21 cellular contexts compared by ENCODE assay signal in genomic region chr1:222373216-222373615, GRCh38.
DNase-seq lines count a peak whose midpoint lies in the region; ATAC-seq and TF ChIP-seq lines count a peak whose summit lies in the region.
"Had no signal": no experiment of that assay in that cellular context is flagged by ENCODE, and none has a peak within 500 bp of the region (broad histone marks: within the 10 kb centered on the region; RNA-seq: fewer than 3 reads in every experiment).

No MANE protein-coding gene starts in this region.

- no peak for TF ChIP-seq CTCF in foreskin fibroblast (IDR thresholded peaks at IDR 0.05; ENCODE audit: low read depth, low read length)

- ATAC-seq in GM18870 (IDR thresholded peaks at IDR 0.05; ENCODE audit: unreplicated experiment) (peak; percentile 91), GM21576 (IDR thresholded peaks at IDR 0.05; ENCODE audit: unreplicated experiment) (peak; percentile 63), HG03175 (IDR thresholded peaks at IDR 0.05; ENCODE audit: unreplicated experiment) (peak; percentile 74), HG02678 (IDR thresholded peaks at IDR 0.05; ENCODE audit: unreplicated experiment) (no peak), HG03095 (IDR thresholded peaks at IDR 0.05; ENCODE audit: unreplicated experiment) (no peak)
- ATAC-seq: body of pancreas; effector memory CD8-positive, alpha-beta T cell; left ventricle myocardium superior had no signal

- peak; percentile 24 for DNase-seq in SK-MEL-5 (ENCODE audit: low read depth, low spot score)
- DNase-seq in foreskin fibroblast = no peak
- no peak for DNase-seq in SW480 (ENCODE audit: low spot score)
- DNase-seq: activated CD4-positive, alpha-beta T cell treated with anti-CD3 and anti-CD28 coated beads for 1 hour; activated naive CD8-positive, alpha-beta T cell treated with anti-CD3 and anti-CD28 coated beads for 36 hours; body of pancreas; effector memory CD8-positive, alpha-beta T cell; glutamatergic neuron; KBM-7; left ventricle myocardium superior; NCI-H2029; RPMI8226; stimulated activated CD8-positive, alpha-beta memory T cell treated with anti-CD3 and anti-CD28 coated beads, Interleukin-4, amount 100 ng/mL, for 48 hours; substantia nigra had no signal

- in situ Hi-C loops in SK-MEL-5 (cut with HindIII; ENCODE audit: low pct_unique_long_range_greater_than_20kb, low sequenced_read_pairs) = no loop called here

- H3K4me3 ChIP-seq in foreskin fibroblast (ENCODE audit: low read depth in 1 of 2, low read length in 2 of 2) = no peak overlapping the region
- H3K4me3 ChIP-seq: BLaER1 treated with 17β-estradiol and CSF1 and Interleukin-3, amounts not matched to agents 10 nM and 100 nM; body of pancreas; HAP-1 had no signal

Comparison
In these comparisons a context has a peak if more than half of its experiments do, and no peak if none do; other contexts are left out.
1. ATAC-seq: peak in GM18870 (single experiment), GM21576 (single experiment) and HG03175 (single experiment); none in HG02678 (single experiment) and HG03095 (single experiment).